In genomic region chr1:181485276-181486097, GRCh38 we compare ENCODE assay signal across 8 cellular contexts.
A peak's percentile ranks its signal among the peaks of the same experiment; 100 is the strongest.
DNase-seq lines count a peak whose midpoint lies in the region; ATAC-seq and TF ChIP-seq lines count a peak whose summit lies in the region.

No MANE protein-coding gene starts in this region.

- H3K4me1 ChIP-seq in adipocyte (ENCODE audit: control insufficient read depth, insufficient read depth, low read length) = peaks cover 3% of the 10 kb centered on the region

- H3K9ac ChIP-seq in adipocyte (ENCODE audit: low read length) = no peak overlapping the region

- H3K27ac Mint-ChIP-seq in nephron progenitor cell = no peak overlapping the region

- DNase-seq in COLO668 (lab: John Stamatoyannopoulos, UW; ENCODE audit: unreplicated experiment) (peak; percentile 88), adipocyte (ENCODE audit: low read depth) (peak; percentile 5), nephron progenitor cell (peak; percentile 72), NCI-H226 (no peak), SHP77 (lab: John Stamatoyannopoulos, UW) (no peak)

- H3K4me3 Mint-ChIP-seq in nephron progenitor cell = peak overlapping the region; percentile 74

- no peaks in the 10 kb centered on the region for H3K36me3 Mint-ChIP-seq in nephron progenitor cell (ENCODE audit: low read depth)

- no peak overlapping the region for H3K4me3 ChIP-seq in adipocyte (ENCODE audit: low read length)

- no peaks in the 10 kb centered on the region for H3K9me3 Mint-ChIP-seq in nephron progenitor cell

- H3K9me3 ChIP-seq in adipocyte (ENCODE audit: control insufficient read depth, low read length) = no peaks in the 10 kb centered on the region

- peaks cover 42% of the 10 kb centered on the region for H3K4me1 Mint-ChIP-seq in nephron progenitor cell

- TF ChIP-seq POLR2A in GM19099 (IDR thresholded peaks at IDR 0.05; ENCODE audit: extremely low read depth, insufficient read length, low read depth) = peak; percentile 53

- H3K27me3 ChIP-seq in adipocyte (replicated peaks; ENCODE audit: control insufficient read depth, insufficient read depth, low read length) = peaks cover 96% of the 10 kb centered on the region

- ATAC-seq in HG03439 (IDR thresholded peaks at IDR 0.05; ENCODE audit: unreplicated experiment) (peak; percentile 57), HG02981 (IDR thresholded peaks at IDR 0.05; ENCODE audit: unreplicated experiment) (no peak)

- no peaks in the 10 kb centered on the region for H3K36me3 ChIP-seq in adipocyte (ENCODE audit: control insufficient read depth, insufficient read depth, low read length, severe bottlenecking)

- H3K27me3 Mint-ChIP-seq in nephron progenitor cell (ENCODE audit: low read depth, poor library complexity) = peaks cover 96% of the 10 kb centered on the region

- no peak for TF ChIP-seq CTCF in nephron progenitor cell (IDR thresholded peaks at IDR 0.05)

Comparison
In these comparisons a context has a peak if more than half of its experiments do, and no peak if none do; other contexts are left out.
1. DNase-seq: peak in COLO668 (single experiment), adipocyte (single experiment) and nephron progenitor cell (single experiment); none in NCI-H226 (single experiment) and SHP77 (0 of 2).